Comparison of ENCODE assay signal across 25 cellular contexts in the genomic region with DNA sequence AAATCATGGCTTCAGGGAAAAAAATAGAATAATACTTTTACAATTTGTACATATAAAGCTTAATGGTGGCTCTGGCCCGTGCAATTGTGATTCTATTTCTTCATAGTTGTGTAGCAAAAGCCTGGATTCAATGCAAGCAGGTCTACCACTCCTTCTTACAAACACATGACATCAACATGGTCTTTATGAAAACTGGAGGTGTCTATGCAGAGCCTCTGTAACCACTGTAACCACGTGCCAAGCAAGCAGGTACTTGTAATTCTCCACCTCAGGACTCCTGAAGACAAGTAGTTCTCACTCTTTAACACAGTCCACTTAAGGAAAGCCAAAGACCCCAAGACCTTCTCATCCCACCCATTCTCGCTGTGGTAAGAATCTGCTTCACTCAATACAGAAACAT.
"Had no signal": no experiment of that assay in that cellular context is flagged by ENCODE, and none has a peak within 500 bp of the region (broad histone marks: within the 10 kb centered on the region; RNA-seq: fewer than 3 reads in every experiment).

No MANE protein-coding gene starts in this region.

- H3K27me3 ChIP-seq: gastroesophageal sphincter, heart left ventricle, hepatocyte, left lung, right atrium auricular region, stomach, thyroid gland, vagina had no signal

- H3K4me3 ChIP-seq: coronary artery, gastroesophageal sphincter, heart left ventricle, hepatocyte, left lung, prostate gland, right atrium auricular region, smooth muscle cell, stomach, thyroid gland, vagina had no signal

- H2AFZ ChIP-seq: hepatocyte had no signal

- H3K27ac Mint-ChIP-seq: naive thymus-derived CD8-positive, alpha-beta T cell; nephron progenitor cell had no signal

- ATAC-seq: gastroesophageal sphincter; heart left ventricle; left cardiac atrium; left lung; naive thymus-derived CD8-positive, alpha-beta T cell; sciatic nerve had no signal

- DNase-seq: dermis blood vessel endothelial cell; effector memory CD4-positive, alpha-beta T cell; foreskin fibroblast; heart left ventricle; left cardiac atrium; left lung; naive thymus-derived CD8-positive, alpha-beta T cell; nephron progenitor cell; nucleus accumbens; stimulated activated CD4-positive, alpha-beta T cell treated with anti-CD3 and anti-CD28 coated beads, Interleukin-12 subunit alpha, Interleukin-12 subunit beta, amount 100 ng/mL, for 4 hours; stimulated activated CD4-positive, alpha-beta T cell treated with anti-CD3 and anti-CD28 coated beads, Interleukin-1b, Interleukin-23, amount 100 ng/mL, for 48 hours; stimulated activated CD4-positive, alpha-beta T cell treated with anti-CD3 and anti-CD28 coated beads, Interleukin-4, amount 100 ng/mL, for 1 hour; stimulated activated CD8-positive, alpha-beta memory T cell treated with anti-CD3 and anti-CD28 coated beads, Interleukin-4, amount 100 ng/mL, for 48 hours; stimulated activated naive CD4-positive, alpha-beta T cell treated with Interleukin-2 at 50 U/mL for 16 hours; stomach; thyroid gland; trophoblast cell had no signal

- H3K9me3 Mint-ChIP-seq: naive thymus-derived CD8-positive, alpha-beta T cell; nephron progenitor cell had no signal

- H3K4me1 Mint-ChIP-seq: naive thymus-derived CD8-positive, alpha-beta T cell had no signal

- H3K4me3 Mint-ChIP-seq: naive thymus-derived CD8-positive, alpha-beta T cell; nephron progenitor cell had no signal

- H3K36me3 ChIP-seq: gastroesophageal sphincter, heart left ventricle, left lung, prostate gland, right atrium auricular region, stomach, thyroid gland, vagina had no signal

- H3K27ac ChIP-seq: coronary artery, gastroesophageal sphincter, heart left ventricle, hepatocyte, left lung, prostate gland, right atrium auricular region, stomach, thyroid gland, vagina had no signal

- H3K4me1 ChIP-seq: gastroesophageal sphincter, heart left ventricle, left lung, prostate gland, right atrium auricular region, stomach, thyroid gland, vagina had no signal

- H3K79me2 ChIP-seq: hepatocyte had no signal

- H3K9me3 ChIP-seq: gastroesophageal sphincter, heart left ventricle, left lung, prostate gland, right atrium auricular region, stomach, thyroid gland, vagina had no signal

- H3K4me2 ChIP-seq: hepatocyte, smooth muscle cell had no signal
